20 cellular contexts compared by ENCODE assay signal in the genomic region with DNA sequence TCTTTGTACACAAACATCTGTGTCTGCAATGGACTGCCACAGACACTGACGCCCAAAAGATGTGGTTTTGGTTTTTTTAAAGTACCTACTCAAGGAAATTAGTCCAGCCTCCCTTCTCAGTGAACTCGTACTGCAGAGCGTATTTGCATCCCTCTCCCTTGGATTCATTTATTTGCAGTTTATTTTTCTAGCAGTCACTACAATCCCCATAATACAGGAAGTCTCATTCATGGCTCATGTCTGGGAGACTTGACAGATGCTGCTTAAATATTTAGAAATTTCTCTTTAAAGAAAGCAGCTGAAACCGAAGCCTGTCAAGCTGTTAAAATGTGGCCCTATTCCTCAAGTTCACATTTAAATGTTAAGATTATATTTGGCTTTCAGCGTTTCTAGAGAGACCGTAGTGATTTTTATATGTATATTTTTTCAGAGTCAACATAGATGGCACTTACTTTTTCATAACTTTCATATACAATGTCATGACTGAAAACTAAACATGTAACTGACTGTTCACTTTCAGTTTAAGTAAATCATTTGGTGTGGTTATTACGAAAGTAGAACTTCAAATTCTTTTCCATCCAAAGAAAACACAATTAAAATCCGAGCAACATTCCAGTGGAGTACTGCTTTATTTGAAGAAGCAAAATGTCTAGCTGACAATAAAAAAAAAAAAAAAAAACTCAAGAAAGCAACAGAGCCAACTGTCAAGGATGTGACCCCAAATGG. TPM values are rescaled to one million over a fixed set of nuclear protein-coding genes. Genes with fewer than 3 reads are reported as not detected.
DNase-seq lines count a peak whose midpoint lies in the region; ATAC-seq and TF ChIP-seq lines count a peak whose summit lies in the region.
"Had no signal": no experiment of that assay in that cellular context is flagged by ENCODE, and none has a peak within 500 bp of the region (broad histone marks: within the 10 kb centered on the region; RNA-seq: fewer than 3 reads in every experiment).

No MANE protein-coding gene starts in this region.

- no peaks in the 10 kb centered on the region for H3K79me1 ChIP-seq in IMR-90 (ENCODE audit: low read depth in 1 of 2, low read length in 2 of 2)

- peaks cover 4% of the 10 kb centered on the region for H3K9me3 ChIP-seq in IMR-90 (ENCODE audit: control insufficient read depth, insufficient read depth, low read length)
- H3K9me3 ChIP-seq in tibial artery, result peaks cover 0 to 3% (median 0%) of the 10 kb centered on the region in 3 donors
- no peaks in the 10 kb centered on the region for H3K9me3 ChIP-seq in vagina

- no peaks in the 10 kb centered on the region for H3K36me3 ChIP-seq in IMR-90 (ENCODE audit: control insufficient read depth, insufficient read depth, low read length)
- no peaks in the 10 kb centered on the region for H3K36me3 ChIP-seq in tibial artery
- no peaks in the 10 kb centered on the region for H3K36me3 ChIP-seq in vagina

- TF ChIP-seq RAD21 in IMR-90 (IDR thresholded peaks at IDR 0.05; ENCODE audit: low read length), result no peak

- TF ChIP-seq POLR2A in IMR-90 (IDR thresholded peaks at IDR 0.05; ENCODE audit: low read depth, low read length) (no peak), vagina (IDR thresholded peaks at IDR 0.05) (no peak)

- peak overlapping the region; percentile 31; the same call in 1 of the 2 replicates for H4K5ac ChIP-seq in IMR-90 (ENCODE audit: low read depth, low read length)

- peak overlapping the region; percentile 69; the same call in 1 of the 2 replicates for H3K4ac ChIP-seq in IMR-90 (ENCODE audit: low read depth, low read length)

- no peaks in the 10 kb centered on the region for H4K20me1 ChIP-seq in IMR-90 (ENCODE audit: insufficient read depth, low read length)

- H3K4me2 ChIP-seq in IMR-90 (ENCODE audit: low read depth, low read length), result peak overlapping the region; percentile 71

- peak overlapping the region; percentile 81 for H2BK20ac ChIP-seq in IMR-90 (ENCODE audit: low read depth, low read length)

- peak overlapping the region; percentile 71; the same call in 1 of the 2 replicates for H3K18ac ChIP-seq in IMR-90 (ENCODE audit: low read depth, low read length)

- H3K4me1 ChIP-seq in IMR-90 (ENCODE audit: control insufficient read depth, insufficient read depth, low read length) (peaks cover 7% of the 10 kb centered on the region), tibial artery (peaks cover 0 to 13% (median 5%) of the 10 kb centered on the region in 4 donors), vagina (no peaks in the 10 kb centered on the region)

- H3K4me3 ChIP-seq in IMR-90 (ENCODE audit: insufficient read depth, low read depth, low read length) (no peak overlapping the region), tibial artery (peak overlapping the region; percentile 20 to 38), vagina (no peak overlapping the region)

- H2BK5ac ChIP-seq in IMR-90 (ENCODE audit: low read depth, low read length, poor library complexity, severe bottlenecking), result peak overlapping the region; percentile 69

- no peak overlapping the region for H4K91ac ChIP-seq in IMR-90 (ENCODE audit: insufficient read depth, low read depth, low read length)

- no peaks in the 10 kb centered on the region for H3K9me1 ChIP-seq in IMR-90 (ENCODE audit: insufficient read depth, low read length)

- BruUV-seq in IMR-90 (replicated peaks; lab: Mats Ljungman, UMichigan), result no TSS peak

- H2BK15ac ChIP-seq in IMR-90 (ENCODE audit: low read depth, low read length), result no peak overlapping the region

- no peak overlapping the region for H3K14ac ChIP-seq in IMR-90 (replicated peaks; ENCODE audit: low read depth, low read length)

- peaks cover 12% of the 10 kb centered on the region for H3K27me3 ChIP-seq in IMR-90 (ENCODE audit: control insufficient read depth, insufficient read depth, low read length)
- H3K27me3 ChIP-seq in tibial artery, result no peaks in the 10 kb centered on the region
- H3K27me3 ChIP-seq in vagina, result no peaks in the 10 kb centered on the region

- no peak overlapping the region for H3K23ac ChIP-seq in IMR-90 (ENCODE audit: low read depth, low read length)

- peak overlapping the region; percentile 7; the same call in 1 of the 2 replicates for H3K9ac ChIP-seq in IMR-90 (ENCODE audit: low read depth, low read length)

- CTCF ChIA-PET in IMR-90 (lab: Yijun Ruan, JAX), result no interaction called here

- DNase-seq in left ventricle myocardium superior, result no peak
- no peak for DNase-seq in Right ventricle myocardium inferior (ENCODE audit: missing footprints)
- DNase-seq in IMR-90, result peak; percentile 54
- peak; percentile 26 for DNase-seq in fibroblast of gingiva (ENCODE audit: low read depth)
- no peak for DNase-seq in tibial artery
- DNase-seq in central memory CD4-positive, alpha-beta T cell, result no peak
- DNase-seq in vagina (ENCODE audit: extremely low spot score in 2 of 2), result no peak
- DNase-seq: ACHN; activated CD4-positive, alpha-beta memory T cell treated with anti-CD3 and anti-CD28 coated beads, Interleukin-2, amount 10 ng/mL, durations not matched to agents 7 days and 5 days; caudate nucleus; HCEC 1CT; mesenchymal stem cell; NCI-H1105 treated with DMSO at 0.1 percent for 48 hours; NCI-H345; posterior cingulate gyrus; stimulated activated CD4-positive, alpha-beta T cell treated with anti-CD3 and anti-CD28 coated beads, Interleukin-1b, Interleukin-23, amount 100 ng/mL, for 48 hours had no signal

- peak overlapping the region; percentile 65; the same call in 1 of the 2 replicates for H2BK120ac ChIP-seq in IMR-90 (ENCODE audit: low read depth, low read length)

- H3K27ac ChIP-seq in IMR-90 (ENCODE audit: insufficient read depth, low read length) (peak overlapping the region; percentile 94; the same call in 1 of the 2 replicates), tibial artery (peak overlapping the region; percentile 63 to 74), vagina (no peak overlapping the region)

- H2AK5ac ChIP-seq in IMR-90 (ENCODE audit: low read depth, low read length), result peak overlapping the region; percentile 52

- peak overlapping the region in 1 of 2 experiments; percentile 76; a peak in 1 of 4 replicates for H4K8ac ChIP-seq in IMR-90 (ENCODE audit: low read depth in 2 of 2, low read length in 2 of 2)

- POLR2A ChIA-PET in IMR-90 (lab: Charles Lee; ENCODE audit: unreplicated experiment), result no interaction called here

- WGBS in IMR-90 (ENCODE audit: extremely low coverage in 2 of 2, insufficient read length in 1 of 2), 2 experiments, result 0% methylated on average over 1 of the region's 8 CpGs; no CpG with 5 or more reads in 1 of the 2 experiments

- intact Hi-C loops in left ventricle myocardium superior (cut with micrococcal nuclease) (no loop called here), Right ventricle myocardium inferior (cut with DNase I) (no loop called here), IMR-90 (cut with micrococcal nuclease) (no loop called here), tibial artery (cut with DNase I; ENCODE audit: low total_unique reads) (no loop called here), vagina (cut with DNase I) (no loop called here)

- no peak overlapping the region for H2AFZ ChIP-seq in IMR-90 (replicated peaks; ENCODE audit: low read length, poor library complexity)

- no peak overlapping the region for H3K56ac ChIP-seq in IMR-90 (ENCODE audit: extremely low read depth, insufficient read depth, low read length)

- H2AK9ac ChIP-seq in IMR-90 (replicated peaks; ENCODE audit: low read depth, low read length, poor library complexity), result no peak overlapping the region

- in situ Hi-C loops in IMR-90 (cut with MboI; ENCODE audit: low sequenced_read_pairs), result no loop called here

- peak; percentile 13 for ATAC-seq in left ventricle myocardium superior
- ATAC-seq in Right ventricle myocardium inferior, result no peak
- peak; percentile 84 for ATAC-seq in IMR-90 (ENCODE audit: low read depth)
- no peak for ATAC-seq in GM21360 (IDR thresholded peaks at IDR 0.05; ENCODE audit: unreplicated experiment)

- TF ChIP-seq CTCF in IMR-90 (conservative IDR thresholded peaks at IDR 0.05; ENCODE audit: low read depth, low read length), result no peak
- TF ChIP-seq CTCF in tibial artery (IDR thresholded peaks at IDR 0.05), result no peak
- TF ChIP-seq CTCF in vagina (IDR thresholded peaks at IDR 0.05), result no peak

- dilution Hi-C loops in IMR-90 (cut with HindIII; ENCODE audit: low sequenced_read_pairs, unreplicated experiment), result no loop called here

TF ChIP-seq in IMR-90, 13 proteins besides CTCF, POLR2A, EP300 and RAD21 (continues in another document):
- no peak for TF ChIP-seq ELK1 (IDR thresholded peaks at IDR 0.05; ENCODE audit: borderline replicate concordance, low read depth, low read length)
- TF ChIP-seq FOS (IDR thresholded peaks at IDR 0.05; ENCODE audit: low read depth, low read length), result no peak
- TF ChIP-seq CEBPB (IDR thresholded peaks at IDR 0.05; ENCODE audit: low read depth, low read length), result no peak
- TF ChIP-seq BHLHE40 (IDR thresholded peaks at IDR 0.05; ENCODE audit: low read depth, low read length), result no peak
- TF ChIP-seq CHD1 (IDR thresholded peaks at IDR 0.05; ENCODE audit: low read depth, low read length), result no peak
- TF ChIP-seq SMC3 (IDR thresholded peaks at IDR 0.05; ENCODE audit: low read depth, low read length), result no peak

RNA-seq across cellular contexts. Expression of gene MIS18A, which starts 38.0 kb away (rescaled TPM):
- 2.6 TPM for total RNA-seq in left ventricle myocardium superior
- total RNA-seq in Right ventricle myocardium inferior, result 2.0 TPM
- total RNA-seq in IMR-90 (2012; rRNA removed), result 4.5 and 8.1 TPM in 2 replicates
- polyA plus RNA-seq in IMR-90 (2012; rRNA removed), result 7.6 and 8.2 TPM in 2 replicates
- 9.0 and 11.2 TPM in 2 replicates for polyA plus RNA-seq in IMR-90 (2012; cell fraction: cytosol; rRNA removed)
- polyA plus RNA-seq in IMR-90 (2012; cell fraction: nucleus; rRNA removed; ENCODE audit: low replicate concordance), result 2.5 and 2.9 TPM in 2 replicates
- 3.4 TPM for total RNA-seq in vagina

RNA-seq across cellular contexts. Expression of gene MRAP, which starts 57.8 kb away (rescaled TPM):
- total RNA-seq in left ventricle myocardium superior (0.37 TPM), Right ventricle myocardium inferior (1.4 TPM), IMR-90 (2012; rRNA removed) (not detected in 2 replicates), vagina (3.9 TPM)
- polyA plus RNA-seq in IMR-90 (2012; rRNA removed), result not detected in 2 replicates
- polyA plus RNA-seq in IMR-90 (2012; cell fraction: cytosol; rRNA removed), result not detected in 2 replicates
- not detected in 2 replicates for polyA plus RNA-seq in IMR-90 (2012; cell fraction: nucleus; rRNA removed; ENCODE audit: low replicate concordance)
- total RNA-seq: activated CD4-positive, alpha-beta memory T cell treated with anti-CD3 and anti-CD28 coated beads, Interleukin-2, amount 10 ng/mL, durations not matched to agents 7 days and 5 days; epithelial cell of proximal tubule; OCI-LY7 had no signal
- polyA plus RNA-seq: IgD-negative memory B cell had no signal

Comparison
In these comparisons a context has a peak if more than half of its experiments do, and no peak if none do; other contexts are left out.
1. ATAC-seq: peak in left ventricle myocardium superior (single experiment) and IMR-90 (single experiment); none in Right ventricle myocardium inferior (single experiment) and GM21360 (single experiment).
2. DNase-seq: peak in IMR-90 (single experiment) and fibroblast of gingiva (single experiment); none in left ventricle myocardium superior (single experiment), Right ventricle myocardium inferior (single experiment), tibial artery (0 of 2), central memory CD4-positive, alpha-beta T cell (single experiment) and vagina (0 of 2).
3. H3K4me3 ChIP-seq: peak in tibial artery (2 of 2); none in IMR-90 (single experiment) and vagina (0 of 2).